ENCODE assay signal across 38 cellular contexts in genomic region chr13:55084630-55085029, GRCh38.
"Had no signal": no experiment of that assay in that cellular context is flagged by ENCODE, and none has a peak within 500 bp of the region (broad histone marks: within the 10 kb centered on the region; RNA-seq: fewer than 3 reads in every experiment).

No MANE protein-coding gene starts in this region.

- H3K27ac ChIP-seq: adrenal gland, body of pancreas, brain microvascular endothelial cell, breast epithelium, VCaP had no signal

- H3K4me3 Mint-ChIP-seq: activated CD4-positive, alpha-beta memory T cell treated with anti-CD3 and anti-CD28 coated beads for 36 hours; activated CD4-positive, alpha-beta T cell treated with anti-CD3 and anti-CD28 coated beads for 36 hours; activated CD4-positive, alpha-beta T cell treated with anti-CD3 and anti-CD28 coated beads, Interleukin-2, amount 10 ng/mL, durations not matched to agents 24 days and 14 days; activated CD8-positive, alpha-beta T cell treated with anti-CD3 and anti-CD28 coated beads for 36 hours; activated naive CD4-positive, alpha-beta T cell treated with anti-CD3 and anti-CD28 coated beads for 36 hours; activated naive CD8-positive, alpha-beta T cell treated with anti-CD3 and anti-CD28 coated beads for 36 hours; activated T-cell treated with anti-CD3 and anti-CD28 coated beads, Interleukin-2, amount 50 U/mL, for 4 hours; activated T-cell treated with anti-CD3 and anti-CD28 coated beads, Interleukin-2, amount 50 U/mL, for 72 hours; activated T-helper 1 cell treated with anti-CD3 and anti-CD28 coated beads, Interleukin-12 subunit alpha, Interleukin-12 subunit beta, Interleukin-2, Interleukin-4 antibody, amounts not matched to agents 30 ng/mL and 10 ng/mL and 1 ng/mL, durations not matched to agents 14 hours and 24 hours and 36 hours; activated T-helper 17 cell treated with anti-CD3 and anti-CD28 coated beads, Interleukin-2, amount 50 U/mL, for 72 hours; T-helper 1 cell treated with Interleukin-12 subunit alpha and Interleukin-12 subunit beta and Interleukin-4 antibody, amounts not matched to agents 30 μg/mL and 1 μg/mL, for 36 hours; T-helper 2 cell treated with Interferon-gamma antibody and Interleukin-4, amounts not matched to agents 5 μg/mL and 100 μg/mL, for 36 hours had no signal

- DNase-seq: activated CD4-positive, alpha-beta memory T cell treated with anti-CD3 and anti-CD28 coated beads for 36 hours; activated CD4-positive, alpha-beta T cell treated with anti-CD3 and anti-CD28 coated beads for 1 hour; activated CD4-positive, alpha-beta T cell treated with anti-CD3 and anti-CD28 coated beads for 36 hours; activated CD4-positive, alpha-beta T cell treated with anti-CD3 and anti-CD28 coated beads, Interleukin-2, amount 10 ng/mL, durations not matched to agents 24 days and 14 days; activated CD4-positive, alpha-beta T cell treated with anti-CD3 and anti-CD28 coated beads, Interleukin-2, amount 50 U/mL, for 1 hour; activated CD4-positive, alpha-beta T cell treated with anti-CD3 and anti-CD28 coated beads, Interleukin-2, amount 50 U/mL, for 4 hours; activated CD4-positive, CD25-positive, alpha-beta regulatory T cell; activated CD8-positive, alpha-beta memory T cell treated with anti-CD3 and anti-CD28 coated beads, Interleukin-2, amount 50 U/mL, for 4 hours; activated CD8-positive, alpha-beta T cell treated with anti-CD3 and anti-CD28 coated beads for 36 hours; activated effector memory CD4-positive, alpha-beta T cell treated with anti-CD3 and anti-CD28 coated beads, Interleukin-2, amount 50 U/mL, for 16 hours; activated gamma-delta T cell treated with Interleukin-2 at 50 U/mL for 16 hours; activated naive CD4-positive, alpha-beta T cell; activated naive CD4-positive, alpha-beta T cell treated with anti-CD3 and anti-CD28 coated beads for 36 hours; activated naive CD4-positive, alpha-beta T cell treated with anti-CD3 and anti-CD28 coated beads, Interleukin-2, amount 50 U/mL, for 16 hours; activated naive CD8-positive, alpha-beta T cell treated with anti-CD3 and anti-CD28 coated beads for 36 hours; activated T-cell treated with anti-CD3 and anti-CD28 coated beads for 4 hours; activated T-cell treated with anti-CD3 and anti-CD28 coated beads, Interleukin-2, amount 50 U/mL, for 1 hour; activated T-cell treated with anti-CD3 and anti-CD28 coated beads, Interleukin-2, amount 50 U/mL, for 4 hours; activated T-cell treated with anti-CD3 and anti-CD28 coated beads, Interleukin-2, amount 50 U/mL, for 72 hours; adrenal gland; amniotic stem cell; aorta; body of pancreas; brain microvascular endothelial cell; central memory CD4-positive, alpha-beta T cell; T-helper 1 cell; T-helper 2 cell; T-helper 9 cell had no signal

- FAIRE-seq: astrocyte, TTC549 had no signal

- H3K4me3 ChIP-seq: adrenal gland, body of pancreas, breast epithelium had no signal

- H3K27me3 ChIP-seq: adrenal gland, body of pancreas, brain microvascular endothelial cell, breast epithelium had no signal

- H3K36me3 ChIP-seq: adrenal gland, brain microvascular endothelial cell, breast epithelium had no signal

- H3K27me3 Mint-ChIP-seq: activated CD4-positive, alpha-beta memory T cell treated with anti-CD3 and anti-CD28 coated beads for 36 hours; activated CD4-positive, alpha-beta T cell treated with anti-CD3 and anti-CD28 coated beads for 36 hours; activated CD4-positive, alpha-beta T cell treated with anti-CD3 and anti-CD28 coated beads, Interleukin-2, amount 10 ng/mL, durations not matched to agents 24 days and 14 days; activated CD8-positive, alpha-beta T cell treated with anti-CD3 and anti-CD28 coated beads for 36 hours; activated naive CD8-positive, alpha-beta T cell treated with anti-CD3 and anti-CD28 coated beads for 36 hours; activated T-helper 17 cell treated with anti-CD3 and anti-CD28 coated beads, Interleukin-2, amount 50 U/mL, for 72 hours had no signal

- H3K27ac Mint-ChIP-seq: activated CD4-positive, alpha-beta memory T cell treated with anti-CD3 and anti-CD28 coated beads for 36 hours; activated CD4-positive, alpha-beta T cell treated with anti-CD3 and anti-CD28 coated beads for 36 hours; activated CD4-positive, alpha-beta T cell treated with anti-CD3 and anti-CD28 coated beads, Interleukin-2, amount 10 ng/mL, durations not matched to agents 24 days and 14 days; activated CD8-positive, alpha-beta T cell treated with anti-CD3 and anti-CD28 coated beads for 36 hours; activated naive CD4-positive, alpha-beta T cell treated with anti-CD3 and anti-CD28 coated beads for 36 hours; activated naive CD4-positive, alpha-beta T cell treated with anti-CD3 and anti-CD28 coated beads, Interleukin-2, amount 50 U/mL, for 72 hours; activated naive CD8-positive, alpha-beta T cell treated with anti-CD3 and anti-CD28 coated beads for 36 hours; activated T-cell treated with anti-CD3 and anti-CD28 coated beads, Interleukin-2, amount 50 U/mL, for 72 hours; activated T-helper 1 cell treated with anti-CD3 and anti-CD28 coated beads, Interleukin-12 subunit alpha, Interleukin-12 subunit beta, Interleukin-2, Interleukin-4 antibody, amounts not matched to agents 30 ng/mL and 10 ng/mL and 1 ng/mL, durations not matched to agents 14 hours and 24 hours and 36 hours; activated T-helper 17 cell treated with anti-CD3 and anti-CD28 coated beads, Interleukin-2, amount 50 U/mL, for 72 hours; T-helper 1 cell treated with Interleukin-12 subunit alpha and Interleukin-12 subunit beta and Interleukin-4 antibody, amounts not matched to agents 30 μg/mL and 1 μg/mL, for 36 hours; T-helper 2 cell treated with Interferon-gamma antibody and Interleukin-4, amounts not matched to agents 5 μg/mL and 100 μg/mL, for 36 hours had no signal

- H3K4me1 Mint-ChIP-seq: activated CD4-positive, alpha-beta T cell treated with anti-CD3 and anti-CD28 coated beads for 36 hours; activated CD4-positive, alpha-beta T cell treated with anti-CD3 and anti-CD28 coated beads, Interleukin-2, amount 10 ng/mL, durations not matched to agents 24 days and 14 days; activated naive CD8-positive, alpha-beta T cell treated with anti-CD3 and anti-CD28 coated beads for 36 hours; activated T-helper 17 cell treated with anti-CD3 and anti-CD28 coated beads, Interleukin-2, amount 50 U/mL, for 72 hours had no signal

- H3K4me1 ChIP-seq: adrenal gland, body of pancreas, breast epithelium had no signal

- H3K36me3 Mint-ChIP-seq: activated CD4-positive, alpha-beta memory T cell treated with anti-CD3 and anti-CD28 coated beads for 36 hours; activated naive CD8-positive, alpha-beta T cell treated with anti-CD3 and anti-CD28 coated beads for 36 hours had no signal

- H3K9me3 ChIP-seq: body of pancreas, breast epithelium had no signal

- ATAC-seq: activated CD4-positive, alpha-beta T cell treated with anti-CD3 and anti-CD28 coated beads for 36 hours; activated CD4-positive, CD25-positive, alpha-beta regulatory T cell treated with anti-CD3 and anti-CD28 coated beads, Interleukin-2, amount 50 U/mL, for 24 hours; activated CD8-positive, alpha-beta T cell treated with anti-CD3 and anti-CD28 coated beads for 36 hours; activated naive CD4-positive, alpha-beta T cell treated with anti-CD3 and anti-CD28 coated beads, Interleukin-2, amount 50 U/mL, for 72 hours; activated T-cell treated with anti-CD3 and anti-CD28 coated beads, Interleukin-2, amount 50 U/mL, for 4 hours; activated T-cell treated with anti-CD3 and anti-CD28 coated beads, Interleukin-2, amount 50 U/mL, for 72 hours; activated T-helper 17 cell treated with anti-CD3 and anti-CD28 coated beads, Interleukin-2, amount 50 U/mL, for 72 hours; body of pancreas had no signal
